ENCODE assay signal across 14 cellular contexts in genomic region chr14:76191297-76191696, GRCh38. TPM values are rescaled to one million over a fixed set of nuclear protein-coding genes. Genes with fewer than 3 reads are reported as not detected.
A peak's percentile ranks its signal among the peaks of the same experiment; 100 is the strongest.
DNase-seq lines count a peak whose midpoint lies in the region; ATAC-seq and TF ChIP-seq lines count a peak whose summit lies in the region.
"Had no signal": no experiment of that assay in that cellular context is flagged by ENCODE, and none has a peak within 500 bp of the region (broad histone marks: within the 10 kb centered on the region; RNA-seq: fewer than 3 reads in every experiment).

No MANE protein-coding gene starts in this region.

- ATAC-seq in central memory CD8-positive, alpha-beta T cell (replicated peaks; ENCODE audit: extremely low read depth, poor library complexity, severe bottlenecking), result no peak
- no peak for ATAC-seq in natural killer cell
- no peak for ATAC-seq in GM21619 (IDR thresholded peaks at IDR 0.05; ENCODE audit: unreplicated experiment)

- H3K36me3 ChIP-seq in transverse colon, result peaks cover 0 to 42% (median 11%) of the 10 kb centered on the region in 4 donors
- peaks cover 8 to 16% of the 10 kb centered on the region in 2 donors for H3K36me3 ChIP-seq in thyroid gland

- H3K4me3 Mint-ChIP-seq in central memory CD8-positive, alpha-beta T cell, result no peak overlapping the region
- H3K4me3 Mint-ChIP-seq in natural killer cell, result no peak overlapping the region

- H3K36me3 Mint-ChIP-seq in central memory CD8-positive, alpha-beta T cell (ENCODE audit: insufficient read depth), result peaks cover 38% of the 10 kb centered on the region
- peaks cover 14% of the 10 kb centered on the region for H3K36me3 Mint-ChIP-seq in natural killer cell

- peak; percentile 49 for DNase-seq in GDM1 (lab: John Stamatoyannopoulos, UW)
- peak; percentile 73 for DNase-seq in NB4 (ENCODE audit: low read depth)
- DNase-seq in central memory CD8-positive, alpha-beta T cell (ENCODE audit: low spot score in 2 of 2), result no peak
- DNase-seq in putamen (ENCODE audit: low spot score), result peak; percentile 46
- DNase-seq in transverse colon, result no peak
- DNase-seq in thyroid gland, result no peak
- no peak for DNase-seq in natural killer cell
- DNase-seq: dermis blood vessel endothelial cell, esophagus squamous epithelium, GM23248 had no signal

- H3K4me1 ChIP-seq in transverse colon (no peaks in the 10 kb centered on the region), thyroid gland (no peaks in the 10 kb centered on the region)
- H3K4me1 ChIP-seq: ascending aorta, esophagus squamous epithelium, pancreas had no signal

- TF ChIP-seq CTCF in NB4 (IDR thresholded peaks at IDR 0.05; ENCODE audit: low read depth, low read length), result no peak
- TF ChIP-seq CTCF in transverse colon (IDR thresholded peaks at IDR 0.05), result no peak
- no peak for TF ChIP-seq CTCF in thyroid gland (IDR thresholded peaks at IDR 0.05)
- no peak for TF ChIP-seq CTCF in natural killer cell (IDR thresholded peaks at IDR 0.05)

- H3K27ac Mint-ChIP-seq in central memory CD8-positive, alpha-beta T cell (ENCODE audit: low read depth), result peak overlapping the region; percentile 20
- no peak overlapping the region for H3K27ac Mint-ChIP-seq in natural killer cell
- H3K27ac Mint-ChIP-seq: activated T-helper 2 cell treated with anti-CD3 and anti-CD28 coated beads, Interferon-gamma antibody, Interleukin-2, Interleukin-4, amounts not matched to agents 10 μg/mL and 5 μg/mL and 100 μg/mL, durations not matched to agents 14 hours and 24 hours and 36 hours had no signal

- TF ChIP-seq EP300 in transverse colon (IDR thresholded peaks at IDR 0.05; ENCODE audit: low read depth), result no peak

- intact Hi-C loops in transverse colon (cut with DNase I; ENCODE audit: low total_unique reads) (no loop called here), thyroid gland (cut with DNase I) (no loop called here), natural killer cell (cut with micrococcal nuclease) (no loop called here)

- 72 to 93% methylated on average over 2 of the region's 2 CpGs for WGBS in transverse colon (ENCODE audit: low coverage in 1 of 2), 2 donors
- 86 to 89% methylated on average over 2 of the region's 2 CpGs for WGBS in thyroid gland, 2 donors

- H3K27me3 ChIP-seq in transverse colon (no peaks in the 10 kb centered on the region), thyroid gland (no peaks in the 10 kb centered on the region)
- H3K27me3 ChIP-seq: ascending aorta, esophagus squamous epithelium, pancreas had no signal

- H3K9me3 ChIP-seq in transverse colon (no peaks in the 10 kb centered on the region), thyroid gland (no peaks in the 10 kb centered on the region)
- H3K9me3 ChIP-seq: ascending aorta, esophagus squamous epithelium, pancreas had no signal

- in situ Hi-C loops in transverse colon (cut with MboI; ENCODE audit: low pct_ligation_motif_present in 1 of 4, low pct_unique_long_range_greater_than_20kb in 1 of 4, low sequenced_read_pairs in 3 of 4), result no loop called here

- H3K4me3 ChIP-seq in NB4 (ENCODE audit: low read depth, low read length), result no peak overlapping the region
- no peak overlapping the region for H3K4me3 ChIP-seq in transverse colon
- no peak overlapping the region for H3K4me3 ChIP-seq in thyroid gland (replicated peaks in 1 of 3)
- H3K4me3 ChIP-seq: ascending aorta, esophagus squamous epithelium, GM23248, pancreas had no signal

- H3K27me3 Mint-ChIP-seq in central memory CD8-positive, alpha-beta T cell, result no peaks in the 10 kb centered on the region
- H3K27me3 Mint-ChIP-seq in natural killer cell (ENCODE audit: low read depth in 2 of 2), result no peaks in the 10 kb centered on the region

- peaks cover 12% of the 10 kb centered on the region for H3K4me1 Mint-ChIP-seq in central memory CD8-positive, alpha-beta T cell
- peaks cover 11 to 15% of the 10 kb centered on the region in 2 donors for H3K4me1 Mint-ChIP-seq in natural killer cell

- no peaks in the 10 kb centered on the region for H3K9me3 Mint-ChIP-seq in central memory CD8-positive, alpha-beta T cell
- H3K9me3 Mint-ChIP-seq in natural killer cell, result no peaks in the 10 kb centered on the region
- H3K9me3 Mint-ChIP-seq: activated T-helper 2 cell treated with anti-CD3 and anti-CD28 coated beads, Interferon-gamma antibody, Interleukin-2, Interleukin-4, amounts not matched to agents 10 μg/mL and 5 μg/mL and 100 μg/mL, durations not matched to agents 14 hours and 24 hours and 36 hours had no signal

- no peak for TF ChIP-seq POLR2A in NB4 (IDR thresholded peaks at IDR 0.05; ENCODE audit: extremely low read depth, insufficient read length)
- TF ChIP-seq POLR2A in transverse colon (IDR thresholded peaks at IDR 0.05), result no peak
- TF ChIP-seq POLR2A in thyroid gland (IDR thresholded peaks at IDR 0.05), result no peak

- H3K27ac ChIP-seq in transverse colon, result peak overlapping the region in 2 of 4 donors; percentile 11
- H3K27ac ChIP-seq in thyroid gland, result no peak overlapping the region
- H3K27ac ChIP-seq: ascending aorta, esophagus squamous epithelium, GM23248, pancreas had no signal

RNA-seq across cellular contexts. Expression of gene GPATCH2L, which starts 39.6 kb away (rescaled TPM):
- total RNA-seq in transverse colon (100 to 1,000 TPM in 1 of 4 donors, 10 to 100 TPM in 3; 42.3 to 180 (median 60.9) TPM), thyroid gland (100 to 1,000 TPM in 2 of 4 donors, 10 to 100 TPM in 2; 40.8 to 170 (median 84.8) TPM), natural killer cell (100 to 1,000 TPM in 1 of 3 donors, 10 to 100 TPM in 2; 69.1 to 111 (median 90.4) TPM)

Comparison
In these comparisons a context has a peak if more than half of its experiments do, and no peak if none do; other contexts are left out.
1. DNase-seq: peak in GDM1 (single experiment), NB4 (single experiment) and putamen (single experiment); none in central memory CD8-positive, alpha-beta T cell (0 of 2), transverse colon (single experiment), thyroid gland (0 of 2) and natural killer cell (single experiment).